Comparison of ENCODE assay signal across 1 cellular context in genomic region chr3:30604091-30604490, GRCh38.
TF ChIP-seq lines count a peak whose summit lies in the region.

No MANE protein-coding gene starts in this region.

TF ChIP-seq in HepG2, 621 proteins besides CTCF, POLR2A, EP300 and RAD21 (continued from another document):
- TF ChIP-seq ZNF574 (CRISPR knock-in tag; IDR thresholded peaks at IDR 0.05) (no peak), ZNF431 (CRISPR knock-in tag; IDR thresholded peaks at IDR 0.05; ENCODE audit: borderline replicate concordance, low read depth) (no peak), SMC3 (IDR thresholded peaks at IDR 0.05; ENCODE audit: low read length) (no peak), ATF7 (IDR thresholded peaks at IDR 0.05) (peak; percentile 52; the same call in 1 of the 2 replicates), ATF7 (CRISPR knock-in tag; IDR thresholded peaks at IDR 0.05) (no peak), ZBTB4 (CRISPR knock-in tag; IDR thresholded peaks at IDR 0.05; ENCODE audit: borderline replicate concordance) (no peak)
